ENCODE assay signal across 8 cellular contexts in genomic region chr11:69641681-69642548, GRCh38. TPM values are rescaled to one million over a fixed set of nuclear protein-coding genes. Genes with fewer than 3 reads are reported as not detected.
DNase-seq lines count a peak whose midpoint lies in the region; ATAC-seq and TF ChIP-seq lines count a peak whose summit lies in the region.

No MANE protein-coding gene starts in this region.

- TF ChIP-seq CTCF in astrocyte of the spinal cord (IDR thresholded peaks at IDR 0.05; ENCODE audit: low read depth, low read length) (no peak), lower lobe of right lung (IDR thresholded peaks at IDR 0.05) (no peak), tibial nerve (IDR thresholded peaks at IDR 0.05) (no peak)

- TF ChIP-seq EP300 in tibial nerve (IDR thresholded peaks at IDR 0.05), result no peak

- WGBS in tibial nerve, 2 donors, result 1% methylated on average over 61 to 62 of the region's 68 CpGs

- no peak for DNase-seq in activated T-cell treated with anti-CD3 and anti-CD28 coated beads, Interleukin-2, amount 50 U/mL, for 4 hours
- DNase-seq in activated T-cell treated with anti-CD3 and anti-CD28 coated beads for 4 hours (no peak), astrocyte of the spinal cord (ENCODE audit: low read depth, low spot score) (no peak), lower lobe of right lung (no peak), tibial nerve (ENCODE audit: low spot score in 2 of 2) (no peak)
- DNase-seq in activated naive CD4-positive, alpha-beta T cell treated with anti-CD3 and anti-CD28 coated beads, Interleukin-2, amount 50 U/mL, for 72 hours (ENCODE audit: low spot score in 2 of 2), result no peak

- no peak overlapping the region for H3K27ac Mint-ChIP-seq in activated naive CD4-positive, alpha-beta T cell treated with anti-CD3 and anti-CD28 coated beads, Interleukin-2, amount 50 U/mL, for 72 hours

- no peak for ATAC-seq in activated T-cell treated with anti-CD3 and anti-CD28 coated beads, Interleukin-2, amount 50 U/mL, for 4 hours
- ATAC-seq in lower lobe of right lung, result no peak
- no peak for ATAC-seq in HG02623 (IDR thresholded peaks at IDR 0.05; ENCODE audit: unreplicated experiment)
- ATAC-seq in GM21390 (IDR thresholded peaks at IDR 0.05; ENCODE audit: unreplicated experiment), result no peak
- no peak for ATAC-seq in activated naive CD4-positive, alpha-beta T cell treated with anti-CD3 and anti-CD28 coated beads, Interleukin-2, amount 50 U/mL, for 72 hours

- peak overlapping the region; percentile 89 for H3K4me3 ChIP-seq in astrocyte of the spinal cord (ENCODE audit: low read depth, low read length)
- H3K4me3 ChIP-seq in lower lobe of right lung, result peak overlapping the region; percentile 80
- H3K4me3 ChIP-seq in tibial nerve, result peak overlapping the region; percentile 59 to 81 (median 68)

- H3K27ac ChIP-seq in lower lobe of right lung (peak overlapping the region; percentile 89), tibial nerve (peak overlapping the region; percentile 79 to 94 (median 88))

- H3K4me1 ChIP-seq in lower lobe of right lung (peaks cover 65% of the 10 kb centered on the region), tibial nerve (peaks cover 0 to 84% (median 57%) of the 10 kb centered on the region in 4 donors)

- no peak for TF ChIP-seq POLR2A in tibial nerve (IDR thresholded peaks at IDR 0.05)

- in situ Hi-C loops in astrocyte of the spinal cord (cut with HindIII; ENCODE audit: low sequenced_read_pairs), result no loop called here

- H3K9me3 ChIP-seq in lower lobe of right lung, result no peaks in the 10 kb centered on the region
- no peaks in the 10 kb centered on the region for H3K9me3 ChIP-seq in tibial nerve

- peak overlapping the region; percentile 77 for H3K4me3 Mint-ChIP-seq in activated T-cell treated with anti-CD3 and anti-CD28 coated beads, Interleukin-2, amount 50 U/mL, for 4 hours

- intact Hi-C loops in lower lobe of right lung (cut with DNase I), result loop anchor here (10.0 kb wide), 1 partner anchor 347 kb away; the partner anchor contains the start of gene MYEOV

- H3K27me3 ChIP-seq in lower lobe of right lung (ENCODE audit: low read depth) (peaks cover 38% of the 10 kb centered on the region), tibial nerve (peaks cover 0 to 23% of the 10 kb centered on the region in 2 donors)

- no peaks in the 10 kb centered on the region for H3K36me3 Mint-ChIP-seq in activated T-cell treated with anti-CD3 and anti-CD28 coated beads, Interleukin-2, amount 50 U/mL, for 4 hours (ENCODE audit: insufficient read depth)
- H3K36me3 Mint-ChIP-seq in activated naive CD4-positive, alpha-beta T cell treated with anti-CD3 and anti-CD28 coated beads, Interleukin-2, amount 50 U/mL, for 72 hours, result no peaks in the 10 kb centered on the region

- peaks cover 30% of the 10 kb centered on the region for H3K27me3 Mint-ChIP-seq in activated T-cell treated with anti-CD3 and anti-CD28 coated beads, Interleukin-2, amount 50 U/mL, for 4 hours (ENCODE audit: low read depth)

- peaks cover 29% of the 10 kb centered on the region for H3K4me1 Mint-ChIP-seq in activated T-cell treated with anti-CD3 and anti-CD28 coated beads, Interleukin-2, amount 50 U/mL, for 4 hours (ENCODE audit: low read depth)

- H3K9me3 Mint-ChIP-seq in activated T-cell treated with anti-CD3 and anti-CD28 coated beads, Interleukin-2, amount 50 U/mL, for 4 hours, result no peaks in the 10 kb centered on the region
- no peaks in the 10 kb centered on the region for H3K9me3 Mint-ChIP-seq in activated naive CD4-positive, alpha-beta T cell treated with anti-CD3 and anti-CD28 coated beads, Interleukin-2, amount 50 U/mL, for 72 hours

- peaks cover 19% of the 10 kb centered on the region for H3K36me3 ChIP-seq in lower lobe of right lung
- H3K36me3 ChIP-seq in tibial nerve, result peaks cover 0 to 14% (median 0%) of the 10 kb centered on the region in 3 donors

RNA-seq across cellular contexts. Expression of gene CCND1, which starts 1.0 kb away (rescaled TPM):
- total RNA-seq in activated T-cell treated with anti-CD3 and anti-CD28 coated beads, Interleukin-2, amount 50 U/mL, for 4 hours, result 10 to 100 TPM; 26.1 to 31.9 (median 28.1) TPM
- total RNA-seq in lower lobe of right lung (202 TPM), tibial nerve (100 to 1,000 TPM; 108 to 259 (median 168) TPM)
- total RNA-seq in activated naive CD4-positive, alpha-beta T cell treated with anti-CD3 and anti-CD28 coated beads, Interleukin-2, amount 50 U/mL, for 72 hours, result under 1 TPM; 0.16 to 0.39 TPM

RNA-seq across cellular contexts. Expression of gene LTO1, which starts 33.2 kb away (rescaled TPM):
- total RNA-seq in activated T-cell treated with anti-CD3 and anti-CD28 coated beads, Interleukin-2, amount 50 U/mL, for 4 hours, result 10 to 100 TPM; 22.2 to 24.5 (median 22.8) TPM
- total RNA-seq in lower lobe of right lung (23.7 TPM), tibial nerve (10 to 100 TPM; 22.5 to 29.9 (median 23.1) TPM)
- 10 to 100 TPM; 19.1 to 21.0 TPM for total RNA-seq in activated naive CD4-positive, alpha-beta T cell treated with anti-CD3 and anti-CD28 coated beads, Interleukin-2, amount 50 U/mL, for 72 hours

Comparison
In these comparisons a context has a peak if more than half of its experiments do, and no peak if none do; other contexts are left out.
1. RNA of gene CCND1, which starts 1.0 kb away (total RNA-seq): 202 TPM in lower lobe of right lung (single experiment), 108 to 259 TPM in tibial nerve and 26.1 to 31.9 TPM in activated T-cell treated with anti-CD3 and anti-CD28 coated beads, Interleukin-2, amount 50 U/mL, for 4 hours; 0.16 to 0.39 TPM in activated naive CD4-positive, alpha-beta T cell treated with anti-CD3 and anti-CD28 coated beads, Interleukin-2, amount 50 U/mL, for 72 hours; every median in the first group is over 10 times any median in the second.
2. Peak in every context shown above with its lines, with median percentiles within 50 percentile points of each other: H3K4me3 ChIP-seq.